14 cellular contexts compared by ENCODE assay signal in genomic region chr13:61414136-61414535, GRCh38. TPM values are rescaled to one million over a fixed set of nuclear protein-coding genes. Genes with fewer than 3 reads are reported as not detected.
DNase-seq lines count a peak whose midpoint lies in the region; ATAC-seq, FAIRE-seq and TF ChIP-seq lines count a peak whose summit lies in the region.
"Had no signal": no experiment of that assay in that cellular context is flagged by ENCODE, and none has a peak within 500 bp of the region (broad histone marks: within the 10 kb centered on the region; RNA-seq: fewer than 3 reads in every experiment).

No MANE protein-coding gene starts in this region.

- H3K4me2 ChIP-seq in keratinocyte (ENCODE audit: control insufficient read depth, extremely low read depth, insufficient read depth, low read depth, low read length), result peak overlapping the region; percentile 56

- CTCF ChIA-PET in HEK293 (lab: Yijun Ruan, JAX), result interaction anchor here (0.6 kb wide), 1 partner anchor 67 kb away, joined by 3 read pairs; no protein-coding TSS in a partner anchor

- H3K9me1 ChIP-seq in keratinocyte (ENCODE audit: control insufficient read depth, extremely low read depth, insufficient read depth, low read length), result no peaks in the 10 kb centered on the region

- peaks cover 31% of the 10 kb centered on the region for H3K27me3 ChIP-seq in keratinocyte (ENCODE audit: control insufficient read depth, extremely low read depth, insufficient read depth, low read length)

- no peak overlapping the region for H3K9ac ChIP-seq in keratinocyte (ENCODE audit: control insufficient read depth, extremely low read depth, insufficient read depth, low read length)

- H3K36me3 ChIP-seq in HEK293 (ENCODE audit: control insufficient read depth in 2 of 2, insufficient read depth in 1 of 2, low read length in 2 of 2), result peaks cover 0 to 7% of the 10 kb centered on the region in 2 experiments; a peak in 1 of 3 replicates
- H3K36me3 ChIP-seq in keratinocyte (ENCODE audit: control insufficient read depth in 2 of 2, extremely low read depth in 1 of 2, insufficient read depth in 2 of 2, low read length in 2 of 2), result no peaks in the 10 kb centered on the region

- H3K4me3 ChIP-seq in HEK293 (ENCODE audit: low read depth, low read length), result peak overlapping the region; percentile 66
- peak overlapping the region; percentile 53 for H3K4me3 ChIP-seq in astrocyte of the cerebellum (ENCODE audit: low read depth, low read length)
- H3K4me3 ChIP-seq in keratinocyte (ENCODE audit: control insufficient read depth in 2 of 3, extremely low read depth in 1 of 3, insufficient read depth in 2 of 3, low read depth in 1 of 3, low read length in 3 of 3), result no peak overlapping the region
- H3K4me3 ChIP-seq in retinal pigment epithelial cell (ENCODE audit: low read length), result peak overlapping the region; percentile 66

- no peaks in the 10 kb centered on the region for H3K4me1 ChIP-seq in HEK293 (ENCODE audit: control insufficient read depth, insufficient read depth, low read length)
- H3K4me1 ChIP-seq in keratinocyte (ENCODE audit: control insufficient read depth, extremely low read depth, insufficient read depth, low read length), result peaks cover 2% of the 10 kb centered on the region

- dilution Hi-C loops in keratinocyte (cut with MboI; ENCODE audit: extremely low pct_ligation_motif_present, low sequenced_read_pairs), result no loop called here

- no peak for FAIRE-seq in keratinocyte (lab: Jason Lieb, UNC)
- FAIRE-seq: GM18507, islet of Langerhans, TTC549 had no signal

- H4K20me1 ChIP-seq in keratinocyte (ENCODE audit: control insufficient read depth, extremely low read depth, insufficient read depth, low read length), result no peaks in the 10 kb centered on the region

- H3K79me2 ChIP-seq in keratinocyte (ENCODE audit: control insufficient read depth, insufficient read depth, low read length), result no peaks in the 10 kb centered on the region

- no peak for ATAC-seq in HG03439 (IDR thresholded peaks at IDR 0.05; ENCODE audit: unreplicated experiment)
- ATAC-seq: activated T-cell treated with anti-CD3 and anti-CD28 coated beads, Interleukin-2, amount 50 U/mL, for 72 hours; stimulated activated effector memory CD8-positive, alpha-beta T cell treated with anti-CD3 and anti-CD28 coated beads, Interleukin-12 subunit alpha, Interleukin-12 subunit beta, amount 100 ng/mL, for 72 hours had no signal

- POLR2A ChIA-PET in HEK293 (lab: Yijun Ruan, JAX), result no interaction called here

- DNase-seq in astrocyte of the cerebellum (ENCODE audit: low read depth), result no peak
- no peak for DNase-seq in keratinocyte (ENCODE audit: low read depth, low spot score)
- no peak for DNase-seq in retinal pigment epithelial cell (ENCODE audit: low read depth)
- no peak for DNase-seq in stimulated activated naive CD4-positive, alpha-beta T cell treated with Interleukin-2 at 50 U/mL for 16 hours (lab: John Stamatoyannopoulos, UW)
- DNase-seq in HPDE6-E6E7 (ENCODE audit: extremely low spot score), result no peak
- no peak for DNase-seq in activated CD4-positive, alpha-beta T cell treated with anti-CD3 and anti-CD28 coated beads for 1 hour
- DNase-seq: activated T-cell treated with anti-CD3 and anti-CD28 coated beads, Interleukin-2, amount 50 U/mL, for 72 hours; Calu3 had no signal

- no peak overlapping the region for H2AFZ ChIP-seq in keratinocyte (ENCODE audit: control insufficient read depth, low read length)

- TF ChIP-seq CTCF in HEK293 (tag by site-specific recombination; IDR thresholded peaks at IDR 0.05) (no peak), astrocyte of the cerebellum (IDR thresholded peaks at IDR 0.05; ENCODE audit: low read depth, low read length, missing control alignments) (no peak), keratinocyte (optimal IDR thresholded peaks at IDR 0.05 in 1 of 3, IDR thresholded peaks at IDR 0.05 in 1 of 3, conservative IDR thresholded peaks at IDR 0.05 in 1 of 3; ENCODE audit: extremely low read depth in 1 of 3, insufficient read depth in 2 of 3, low read length in 3 of 3) (no peak), retinal pigment epithelial cell (conservative IDR thresholded peaks at IDR 0.05; ENCODE audit: low read depth, low read length) (no peak)

- in situ Hi-C loops in astrocyte of the cerebellum (cut with HindIII; ENCODE audit: low sequenced_read_pairs), result no loop called here

- no peak overlapping the region for H3K27ac ChIP-seq in HEK293 (ENCODE audit: extremely low read depth, low read depth, low read length)
- no peak overlapping the region for H3K27ac ChIP-seq in keratinocyte (ENCODE audit: control insufficient read depth, insufficient read depth, low read length)

- H3K9me3 ChIP-seq in HEK293 (ENCODE audit: control insufficient read depth, insufficient read depth, low read depth, low read length) (no peaks in the 10 kb centered on the region), keratinocyte (ENCODE audit: control insufficient read depth, low read depth, low read length) (no peaks in the 10 kb centered on the region)

TF ChIP-seq in HEK293, 187 proteins besides CTCF, POLR2A, EP300 and RAD21:
- TF ChIP-seq AEBP2 (tag by site-specific recombination; IDR thresholded peaks at IDR 0.05; ENCODE audit: borderline replicate concordance) (no peak), ZNF398 (tag by site-specific recombination; IDR thresholded peaks at IDR 0.05) (no peak), PRDM6 (tag by site-specific recombination; IDR thresholded peaks at IDR 0.05) (no peak), ZNF350 (tag by site-specific recombination; IDR thresholded peaks at IDR 0.05) (no peak), ZFP3 (tag by site-specific recombination; IDR thresholded peaks at IDR 0.05; ENCODE audit: low read depth) (no peak), ZNF76 (tag by site-specific recombination; IDR thresholded peaks at IDR 0.05; ENCODE audit: borderline replicate concordance, low read depth) (no peak), ZNF777 (tag by site-specific recombination; IDR thresholded peaks at IDR 0.05; ENCODE audit: borderline replicate concordance) (no peak), HOXA7 (CRISPR knock-in tag; IDR thresholded peaks at IDR 0.05; ENCODE audit: borderline replicate concordance) (no peak), ZNF692 (tag by site-specific recombination; IDR thresholded peaks at IDR 0.05) (no peak), ZNF561 (tag by site-specific recombination; IDR thresholded peaks at IDR 0.05; ENCODE audit: borderline replicate concordance) (no peak)

RNA-seq across cellular contexts. Expression of gene PCDH20, which starts 1.5 kb away (rescaled TPM):
- not detected in 3 replicates for polyA plus RNA-seq in keratinocyte
- polyA plus RNA-seq in keratinocyte (2011; ENCODE audit: low read depth), result not detected
- not detected in 2 replicates for polyA plus RNA-seq in keratinocyte (2011; cell fraction: cytosol; rRNA removed)
- not detected in 2 replicates for polyA plus RNA-seq in keratinocyte (2011; cell fraction: nucleus; rRNA removed)
- not detected in 2 replicates for polyA plus RNA-seq in keratinocyte (2012; ENCODE audit: low replicate concordance)
- 0.19 TPM in 1 of 3 replicates, not detected in the others for polyA minus RNA-seq in keratinocyte
- polyA minus RNA-seq in keratinocyte (2011; cell fraction: cytosol; rRNA and poly(A)+ RNA removed), result not detected
- polyA minus RNA-seq in keratinocyte (2011; cell fraction: nucleus; rRNA and poly(A)+ RNA removed), result not detected in 2 replicates

Comparison
In these comparisons a context has a peak if more than half of its experiments do, and no peak if none do; other contexts are left out.
1. H3K4me3 ChIP-seq: peak in HEK293 (single experiment), astrocyte of the cerebellum (single experiment) and retinal pigment epithelial cell (single experiment); none in keratinocyte (0 of 3).